ENCODE assay signal across 1 cellular context in genomic region chr3:197737319-197737649, GRCh38.
TF ChIP-seq lines count a peak whose summit lies in the region.

No MANE protein-coding gene starts in this region.

TF ChIP-seq in K562, 482 proteins besides CTCF, POLR2A, EP300 and RAD21 (continued from another document):
- TF ChIP-seq MGA (IDR thresholded peaks at IDR 0.05) (0 out of 2 replicates have a peak, but pooled peaks have one; percentile 16), ZNF184 (CRISPR knock-in tag; IDR thresholded peaks at IDR 0.05) (no peak), ZNF274 (IDR thresholded peaks at IDR 0.05; ENCODE audit: borderline replicate concordance, low read depth, low read length) (no peak), HDAC2 (IDR thresholded peaks at IDR 0.05) (0 out of 2 replicates have a peak, but pooled peaks have one; percentile 52), NBN (IDR thresholded peaks at IDR 0.05; ENCODE audit: low read depth) (0 out of 2 replicates have a peak, but pooled peaks have one; percentile 30), SAP30 (IDR thresholded peaks at IDR 0.05; ENCODE audit: borderline replicate concordance, insufficient read depth, low read depth, low read length, poor library complexity, severe bottlenecking) (peak; percentile 35), RBM25 (IDR thresholded peaks at IDR 0.05; ENCODE audit: low read depth, low read length, severe bottlenecking) (no peak), SMARCE1 (IDR thresholded peaks at IDR 0.05) (0 out of 2 replicates have a peak, but pooled peaks have one; percentile 30), SIN3B (IDR thresholded peaks at IDR 0.05; ENCODE audit: low read depth) (0 out of 2 replicates have a peak, but pooled peaks have one; percentile 38), DPF2 (IDR thresholded peaks at IDR 0.05) (0 out of 2 replicates have a peak, but pooled peaks have one; percentile 26), AFF4 (CRISPR knock-in tag; IDR thresholded peaks at IDR 0.05) (0 out of 2 replicates have a peak, but pooled peaks have one; percentile 1), SMAD3 (CRISPR knock-in tag; conservative IDR thresholded peaks at IDR 0.05) (no peak), ZBTB40 (IDR thresholded peaks at IDR 0.05) (peak; percentile 10; the same call in 1 of the 2 replicates), ZBTB40 (CRISPR knock-in tag; IDR thresholded peaks at IDR 0.05) (no peak), E2F4 (CRISPR knock-in tag; IDR thresholded peaks at IDR 0.05; ENCODE audit: low read depth) (no peak), FOXM1 (IDR thresholded peaks at IDR 0.05; ENCODE audit: low read depth) (0 out of 2 replicates have a peak, but pooled peaks have one; percentile 57), FOXM1 (CRISPR knock-in tag; IDR thresholded peaks at IDR 0.05; ENCODE audit: low read depth) (no peak)
